ENCODE assay signal across 8 cellular contexts in genomic region chr16:54928421-54929089, GRCh38. TPM values are rescaled to one million over a fixed set of nuclear protein-coding genes. Genes with fewer than 3 reads are reported as not detected.
DNase-seq lines count a peak whose midpoint lies in the region; ATAC-seq lines count a peak whose summit lies in the region.

No MANE protein-coding gene starts in this region.

- H3K27ac ChIP-seq in HUES6 (ENCODE audit: low read depth, low read length) (no peak overlapping the region), mesodermal cell (ENCODE audit: low read depth, low read length, severe bottlenecking) (peak overlapping the region; percentile 85), urinary bladder (ENCODE audit: low read depth) (peak overlapping the region; percentile 24)

- H3K4me3 ChIP-seq in HUES6 (ENCODE audit: low read depth, low read length) = peak overlapping the region; percentile 79
- peak overlapping the region; percentile 54 for H3K4me3 ChIP-seq in mesodermal cell (ENCODE audit: extremely low read depth, insufficient read depth, low read length, poor library complexity, severe bottlenecking)
- peak overlapping the region; percentile 54 for H3K4me3 ChIP-seq in urinary bladder (ENCODE audit: low read depth, low read length)

- H3K27me3 ChIP-seq in HUES6 (ENCODE audit: control insufficient read depth, insufficient read depth, low read length) = peaks cover 74% of the 10 kb centered on the region

- peaks cover 15% of the 10 kb centered on the region for H3K4me1 ChIP-seq in HUES6 (ENCODE audit: control insufficient read depth, insufficient read depth, low read length)
- H3K4me1 ChIP-seq in mesodermal cell (ENCODE audit: control insufficient read depth, insufficient read depth, low read length, poor library complexity, severe bottlenecking) = peaks cover 17% of the 10 kb centered on the region
- H3K4me1 ChIP-seq in urinary bladder (ENCODE audit: insufficient read depth) = no peaks in the 10 kb centered on the region

- H3K27me3 Mint-ChIP-seq in effector memory CD8-positive, alpha-beta T cell = peaks cover 54 to 64% of the 10 kb centered on the region in 2 donors

- WGBS in mesodermal cell (ENCODE audit: insufficient coverage in 2 of 2), 2 experiments = 0% methylated on average over 66 to 86 of the region's 99 CpGs
- under 1% methylated on average over 97 of the region's 99 CpGs for WGBS in urinary bladder

- H3K9me3 Mint-ChIP-seq in effector memory CD8-positive, alpha-beta T cell = peaks cover 0 to 5% of the 10 kb centered on the region in 2 donors

- peaks cover 11% of the 10 kb centered on the region for H3K36me3 Mint-ChIP-seq in effector memory CD8-positive, alpha-beta T cell (ENCODE audit: insufficient read depth)

- H3K4me3 Mint-ChIP-seq in effector memory CD8-positive, alpha-beta T cell = peak overlapping the region; percentile 87 to 90

- DNase-seq in NCI-H748 (lab: John Stamatoyannopoulos, UW; ENCODE audit: unreplicated experiment) (peak; percentile 61), NCI-H748 treated with DMSO at 0.1 percent for 48 hours (lab: John Stamatoyannopoulos, UW) (no peak), SW480 (ENCODE audit: low spot score) (peak; percentile 78)
- peak in 1 of 3 experiments; percentile 23 for DNase-seq in effector memory CD8-positive, alpha-beta T cell

- H3K9me3 ChIP-seq in HUES6 (ENCODE audit: control insufficient read depth, insufficient read depth, low read depth, low read length) (no peaks in the 10 kb centered on the region), mesodermal cell (ENCODE audit: control insufficient read depth, low read length) (no peaks in the 10 kb centered on the region)

- H3K9ac ChIP-seq in HUES6 (ENCODE audit: low read length) = peak overlapping the region; percentile 80

- peak; percentile 29 for ATAC-seq in GM21576 (IDR thresholded peaks at IDR 0.05; ENCODE audit: unreplicated experiment)
- peak; percentile 37 for ATAC-seq in effector memory CD8-positive, alpha-beta T cell (replicated peaks)

- H3K36me3 ChIP-seq in HUES6 (ENCODE audit: control insufficient read depth, insufficient read depth, low read length) (no peaks in the 10 kb centered on the region), mesodermal cell (ENCODE audit: control insufficient read depth, insufficient read depth, low read length) (no peaks in the 10 kb centered on the region), urinary bladder (ENCODE audit: insufficient read depth) (no peaks in the 10 kb centered on the region)

- H3K4me1 Mint-ChIP-seq in effector memory CD8-positive, alpha-beta T cell (ENCODE audit: low read depth in 2 of 2) = peaks cover 22 to 27% of the 10 kb centered on the region in 2 donors

- H3K27ac Mint-ChIP-seq in effector memory CD8-positive, alpha-beta T cell = peak overlapping the region in 1 of 2 donors; percentile 65

RNA-seq across cellular contexts. Expression of gene IRX5, which starts 2.1 kb away (rescaled TPM):
- polyA plus RNA-seq in mesodermal cell (2013, experiment 1 of 2) = 2.3 TPM
- polyA plus RNA-seq in mesodermal cell (2013, experiment 2 of 2) = 1.6 TPM
- 0.90 TPM for total RNA-seq in urinary bladder
- 0.23 TPM for polyA plus RNA-seq in urinary bladder
